10 cellular contexts compared by ENCODE assay signal in the genomic region with DNA sequence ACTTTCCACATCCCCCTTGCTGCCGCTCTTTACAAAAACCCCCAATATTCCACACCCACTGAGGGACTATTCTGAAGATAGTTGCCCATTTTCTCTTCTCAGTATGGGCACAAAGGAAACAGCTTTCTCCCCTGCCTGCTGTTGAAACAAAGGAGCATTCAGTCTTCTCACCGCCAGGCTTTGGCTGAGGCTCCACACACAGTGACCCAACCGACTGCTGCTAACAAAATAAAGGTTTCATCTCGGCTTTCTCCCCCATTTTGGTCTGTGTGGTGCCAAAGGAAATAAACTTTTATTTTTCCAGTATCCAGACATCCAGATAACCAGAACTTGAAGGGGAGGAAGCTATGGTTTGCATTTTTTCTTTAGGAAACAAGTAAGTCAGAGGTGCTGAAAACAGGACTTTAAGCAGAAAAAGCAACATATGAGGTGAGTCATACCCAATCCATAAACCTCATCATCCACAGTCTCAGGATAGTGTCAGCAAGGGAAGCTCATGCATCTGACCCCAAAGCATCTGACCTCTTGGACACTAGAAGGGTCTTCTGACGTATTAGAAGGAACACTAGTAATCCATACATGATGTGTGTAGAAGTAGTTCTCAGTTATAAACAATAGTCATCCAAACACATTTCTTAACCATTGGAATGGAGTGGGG. TPM values are rescaled to one million over a fixed set of nuclear protein-coding genes. Genes with fewer than 3 reads are reported as not detected.
A peak's percentile ranks its signal among the peaks of the same experiment; 100 is the strongest.
DNase-seq lines count a peak whose midpoint lies in the region; ATAC-seq, FAIRE-seq and TF ChIP-seq lines count a peak whose summit lies in the region.
"Had no signal": no experiment of that assay in that cellular context is flagged by ENCODE, and none has a peak within 500 bp of the region (broad histone marks: within the 10 kb centered on the region; RNA-seq: fewer than 3 reads in every experiment).

No MANE protein-coding gene starts in this region.

- H3K9me3 Mint-ChIP-seq in GM23338: no peaks in the 10 kb centered on the region
- H3K9me3 Mint-ChIP-seq in astrocyte (ENCODE audit: unreplicated experiment): no peaks in the 10 kb centered on the region
- H3K9me3 Mint-ChIP-seq: dendritic cell treated with granulocyte-macrophage colony-stimulating factor and Interleukin-4, amounts not matched to agents 40 ng/mL and 50 ng/mL, for 4 days; T-helper 1 cell treated with Interleukin-12 subunit alpha and Interleukin-12 subunit beta and Interleukin-4 antibody, amounts not matched to agents 30 μg/mL and 1 μg/mL, for 36 hours had no signal

- H3K27ac ChIP-seq in GM23338 (ENCODE audit: low read depth) (0 out of 2 replicates have a peak overlapping the region, but pooled peaks have one; percentile 72), astrocyte (ENCODE audit: low read depth, low read length) (peak overlapping the region; percentile 95), cardiac muscle cell (no peak overlapping the region), sigmoid colon (peak overlapping the region; percentile 75 to 97 (median 92))

- peaks cover 61% of the 10 kb centered on the region for H3K4me1 Mint-ChIP-seq in GM23338
- H3K4me1 Mint-ChIP-seq in astrocyte (ENCODE audit: low read depth, unreplicated experiment): peaks cover 29% of the 10 kb centered on the region

- H3K9me2 ChIP-seq in GM23338 (ENCODE audit: insufficient read depth): no peaks in the 10 kb centered on the region

- H3K36me3 Mint-ChIP-seq in GM23338 (ENCODE audit: low read depth) (peaks cover 5% of the 10 kb centered on the region), astrocyte (ENCODE audit: low read depth, unreplicated experiment) (peaks cover 4% of the 10 kb centered on the region)

- H3K79me2 ChIP-seq in GM23338 (replicated peaks; ENCODE audit: insufficient read depth) (peaks cover 69% of the 10 kb centered on the region), astrocyte (ENCODE audit: insufficient read depth, low read length) (peaks cover 80% of the 10 kb centered on the region)

- H3K27me3 ChIP-seq in GM23338 (ENCODE audit: insufficient read depth) (no peaks in the 10 kb centered on the region; the same call in 1 of the 2 replicates), astrocyte (ENCODE audit: insufficient read depth, low read length) (no peaks in the 10 kb centered on the region), cardiac muscle cell (no peaks in the 10 kb centered on the region), sigmoid colon (no peaks in the 10 kb centered on the region)

- H3K9me3 ChIP-seq in astrocyte (ENCODE audit: insufficient read depth, low read depth, low read length) (no peaks in the 10 kb centered on the region), cardiac muscle cell (ENCODE audit: low read depth) (no peaks in the 10 kb centered on the region), sigmoid colon (no peaks in the 10 kb centered on the region)

- TF ChIP-seq POLR2A in sigmoid colon (IDR thresholded peaks at IDR 0.05): no peak

- H4K20me1 ChIP-seq in GM23338 (replicated peaks; ENCODE audit: insufficient read depth) (no peaks in the 10 kb centered on the region), astrocyte (ENCODE audit: insufficient read depth, low read length) (no peaks in the 10 kb centered on the region)

- intact Hi-C loops in sigmoid colon (cut with DNase I): no loop called here

- peaks cover 14% of the 10 kb centered on the region; the same call in 1 of the 2 replicates for H3F3A ChIP-seq in GM23338 (replicated peaks; ENCODE audit: low read depth)

- H3K27me3 Mint-ChIP-seq in GM23338 (ENCODE audit: insufficient read depth, low read depth, poor library complexity) (peaks cover 2% of the 10 kb centered on the region), astrocyte (ENCODE audit: low read depth, unreplicated experiment) (peaks cover 13% of the 10 kb centered on the region)

- H3K4me2 ChIP-seq in GM23338 (peak overlapping the region; percentile 58), astrocyte (ENCODE audit: low read length) (peak overlapping the region; percentile 88)

- peak overlapping the region; percentile 45 for H3K27ac Mint-ChIP-seq in GM23338
- H3K27ac Mint-ChIP-seq in astrocyte (ENCODE audit: unreplicated experiment): peak overlapping the region; percentile 92
- H3K27ac Mint-ChIP-seq: dendritic cell treated with granulocyte-macrophage colony-stimulating factor and Interleukin-4, amounts not matched to agents 40 ng/mL and 50 ng/mL, for 4 days; T-helper 1 cell treated with Interleukin-12 subunit alpha and Interleukin-12 subunit beta and Interleukin-4 antibody, amounts not matched to agents 30 μg/mL and 1 μg/mL, for 36 hours had no signal

- ATAC-seq in GM23338 (peak; percentile 77), GM18873 (IDR thresholded peaks at IDR 0.05; ENCODE audit: low FRiP score, unreplicated experiment) (no peak)

- H3K4me3 Mint-ChIP-seq in GM23338 (peak overlapping the region; percentile 12; the same call in 1 of the 3 replicates), astrocyte (ENCODE audit: unreplicated experiment) (peak overlapping the region; percentile 73)
- H3K4me3 Mint-ChIP-seq: dendritic cell treated with granulocyte-macrophage colony-stimulating factor and Interleukin-4, amounts not matched to agents 40 ng/mL and 50 ng/mL, for 4 days; T-helper 1 cell treated with Interleukin-12 subunit alpha and Interleukin-12 subunit beta and Interleukin-4 antibody, amounts not matched to agents 30 μg/mL and 1 μg/mL, for 36 hours had no signal

- FAIRE-seq in astrocyte (lab: Jason Lieb, UNC): peak; percentile 91

- H3K4me1 ChIP-seq in GM23338 (ENCODE audit: insufficient read depth): peaks cover 67% of the 10 kb centered on the region
- peaks cover 40% of the 10 kb centered on the region for H3K4me1 ChIP-seq in astrocyte (ENCODE audit: insufficient read depth, low read length)
- no peaks in the 10 kb centered on the region for H3K4me1 ChIP-seq in cardiac muscle cell (ENCODE audit: low read depth)
- H3K4me1 ChIP-seq in sigmoid colon: peaks cover 0 to 93% (median 90%) of the 10 kb centered on the region in 4 donors

- DNase-seq in GM23338 (ENCODE audit: low spot score) (no peak), astrocyte (ENCODE audit: low read depth) (peak; percentile 86), cardiac muscle cell (ENCODE audit: low read depth in 1 of 2, low spot score in 1 of 2) (peak in 1 of 2 donors; percentile 93), sigmoid colon (no peak), KBM-7 (no peak), SHP77 treated with DMSO at 0.1 percent for 48 hours (lab: John Stamatoyannopoulos, UW) (no peak), NCI-H1417 (lab: John Stamatoyannopoulos, UW) (no peak)

- no peaks in the 10 kb centered on the region for H3K36me3 ChIP-seq in GM23338 (ENCODE audit: insufficient read depth)
- no peaks in the 10 kb centered on the region for H3K36me3 ChIP-seq in astrocyte (ENCODE audit: insufficient read depth, low read length)
- no peaks in the 10 kb centered on the region for H3K36me3 ChIP-seq in cardiac muscle cell
- H3K36me3 ChIP-seq in sigmoid colon: no peaks in the 10 kb centered on the region

- 25 to 35% methylated on average over 5 of the region's 5 CpGs for WGBS in sigmoid colon, 2 donors

- no peak overlapping the region for H3K4me3 ChIP-seq in GM23338
- H3K4me3 ChIP-seq in astrocyte (ENCODE audit: insufficient read depth, low read depth, low read length): peak overlapping the region; percentile 53
- H3K4me3 ChIP-seq in cardiac muscle cell: no peak overlapping the region
- H3K4me3 ChIP-seq in sigmoid colon: peak overlapping the region; percentile 10 to 29 (median 20)

- peak overlapping the region; percentile 88 for H3K9ac ChIP-seq in astrocyte (ENCODE audit: low read length)

- in situ Hi-C loops in KBM-7 (cut with MboI; ENCODE audit: low pct_unique_long_range_greater_than_20kb, low sequenced_read_pairs): no loop called here

- TF ChIP-seq CTCF in GM23338 (conservative IDR thresholded peaks at IDR 0.05; ENCODE audit: low read depth in 2 of 2) (no peak), astrocyte (IDR thresholded peaks at IDR 0.05; ENCODE audit: insufficient read depth, low read depth, low read length) (no peak), cardiac muscle cell (IDR thresholded peaks at IDR 0.05; ENCODE audit: low read depth, low read length) (peak; percentile 30), sigmoid colon (IDR thresholded peaks at IDR 0.05) (peak in 3 of 4 experiments; percentile 20 to 35 (median 31))

- H2AFZ ChIP-seq in GM23338: no peak overlapping the region
- H2AFZ ChIP-seq in astrocyte (ENCODE audit: low read depth, low read length): peak overlapping the region; percentile 61

- no peak for TF ChIP-seq EP300 in sigmoid colon (IDR thresholded peaks at IDR 0.05)

TF ChIP-seq in GM23338, 12 proteins besides CTCF, POLR2A, EP300 and RAD21 (continues in another document):
- no peak for TF ChIP-seq EZH2 (IDR thresholded peaks at IDR 0.05; ENCODE audit: low read depth, unreplicated experiment)

RNA-seq across cellular contexts. Expression of a gene that starts 6.4 kb away (rescaled TPM):
- total RNA-seq in GM23338 (2014; rRNA removed; shearing (Covaris generic)): 18.4 and 22.2 TPM in 2 replicates
- polyA plus RNA-seq in GM23338 (2016; fragmentation: Nextera tagmentation; extraction: Ambion mirVana) (7.1 and 8.4 TPM in 2 replicates), cardiac muscle cell (2.1 and 5.1 TPM in 2 replicates), sigmoid colon (10 to 100 TPM in 1 of 3 donors, 1 to 10 TPM in 2; 1.4 to 12.1 (median 9.0) TPM)
- total RNA-seq in astrocyte (16.0 and 26.5 TPM in 2 replicates), cardiac muscle cell (4.2 and 8.4 TPM in 2 replicates), sigmoid colon (100 to 1,000 TPM; 104 to 180 (median 164) TPM)

Comparison
In these comparisons a context has a peak if more than half of its experiments do, and no peak if none do; other contexts are left out.
1. H3K4me3 ChIP-seq: peak in astrocyte (single experiment) and sigmoid colon (4 of 4); none in GM23338 (single experiment) and cardiac muscle cell (single experiment).
2. CTCF ChIP-seq: peak in cardiac muscle cell (single experiment) and sigmoid colon (3 of 4); none in GM23338 (0 of 2) and astrocyte (single experiment).